Comparison of ENCODE assay signal across 6 cellular contexts in the genomic region with DNA sequence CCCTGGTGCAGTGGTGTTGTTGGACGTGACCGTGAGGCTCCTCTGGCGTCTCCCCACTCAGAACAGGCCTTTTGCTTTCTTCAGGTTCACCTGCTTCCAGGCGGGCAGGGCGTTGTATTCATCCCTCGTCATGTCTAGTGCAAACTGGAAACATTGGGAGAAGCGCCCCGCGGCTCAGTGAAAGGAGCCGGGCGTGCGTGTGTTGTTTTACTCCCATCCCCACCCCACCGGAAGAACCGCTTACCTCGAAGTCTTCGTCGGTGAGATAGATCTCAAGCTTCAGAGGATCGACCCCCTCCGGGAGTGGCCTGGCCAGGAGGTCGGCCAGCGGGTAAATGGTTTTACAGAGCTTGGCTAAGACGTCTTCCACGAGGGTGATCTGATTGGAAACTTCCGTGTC.
DNase-seq lines count a peak whose midpoint lies in the region; ATAC-seq, FAIRE-seq and TF ChIP-seq lines count a peak whose summit lies in the region.
"Not testable (repeated sequence)": the region's sequence is repeated elsewhere in the genome, so short reads cannot be mapped to it uniquely, and the experiment has no call there.

No MANE protein-coding gene starts in this region.

- H3K79me2 ChIP-seq in keratinocyte (ENCODE audit: control insufficient read depth, insufficient read depth, low read length), result not testable (repeated sequence)

- not testable (repeated sequence) for H3K4me1 ChIP-seq in cardiac muscle cell (ENCODE audit: low read depth); keratinocyte (ENCODE audit: control insufficient read depth, extremely low read depth, insufficient read depth, low read length)
- H3K4me1 ChIP-seq in heart right ventricle, result peaks cover 0 to 15% (median 0%) of the 10 kb centered on the region in 9 donors

- H3K27ac ChIP-seq in cardiac muscle cell (peak overlapping the region; percentile 69), heart right ventricle (peak overlapping the region in 3 of 10 donors; percentile 3 to 39 (median 20))
- H3K27ac ChIP-seq in keratinocyte (ENCODE audit: control insufficient read depth, insufficient read depth, low read length), result not testable (repeated sequence)

- not testable (repeated sequence) for H4K20me1 ChIP-seq in keratinocyte (ENCODE audit: control insufficient read depth, extremely low read depth, insufficient read depth, low read length)

- WGBS in heart right ventricle, 2 donors, result 65 to 77% methylated on average over 24 of the region's 24 CpGs

- not testable (repeated sequence) for H3K27me3 Mint-ChIP-seq in nephron progenitor cell (ENCODE audit: low read depth, poor library complexity)

- ATAC-seq in heart right ventricle (peak in 5 of 8 donors; percentile 5 to 22 (median 12)), left ventricle myocardium superior (peak; percentile 12)

- not testable (repeated sequence) for H3K4me1 Mint-ChIP-seq in nephron progenitor cell

- H2AFZ ChIP-seq in keratinocyte (ENCODE audit: control insufficient read depth, low read length), result not testable (repeated sequence)

- H3K4me2 ChIP-seq in keratinocyte (ENCODE audit: control insufficient read depth, extremely low read depth, insufficient read depth, low read depth, low read length), result not testable (repeated sequence)

- peaks cover 70% of the 10 kb centered on the region for H3K36me3 Mint-ChIP-seq in nephron progenitor cell (ENCODE audit: low read depth)

- dilution Hi-C loops in keratinocyte (cut with MboI; ENCODE audit: extremely low pct_ligation_motif_present, low sequenced_read_pairs), result not testable (repeated sequence)

- H3K9me3 Mint-ChIP-seq in nephron progenitor cell, result peaks cover 22% of the 10 kb centered on the region

- H3K27me3 ChIP-seq in cardiac muscle cell; heart right ventricle; keratinocyte (ENCODE audit: control insufficient read depth, extremely low read depth, insufficient read depth, low read length): not testable (repeated sequence)

- intact Hi-C loops in heart right ventricle (cut with DNase I); left ventricle myocardium superior (cut with micrococcal nuclease): not testable (repeated sequence)

- H3K9me1 ChIP-seq in keratinocyte (ENCODE audit: control insufficient read depth, extremely low read depth, insufficient read depth, low read length), result not testable (repeated sequence)

- H3K9ac ChIP-seq in keratinocyte (ENCODE audit: control insufficient read depth, extremely low read depth, insufficient read depth, low read length), result not testable (repeated sequence)

- TF ChIP-seq CTCF in cardiac muscle cell (IDR thresholded peaks at IDR 0.05; ENCODE audit: low read depth, low read length); heart right ventricle (IDR thresholded peaks at IDR 0.05); keratinocyte (optimal IDR thresholded peaks at IDR 0.05 in 1 of 3, IDR thresholded peaks at IDR 0.05 in 1 of 3, conservative IDR thresholded peaks at IDR 0.05 in 1 of 3; ENCODE audit: extremely low read depth in 1 of 3, insufficient read depth in 2 of 3, low read length in 3 of 3); nephron progenitor cell (IDR thresholded peaks at IDR 0.05): not testable (repeated sequence)

- DNase-seq in activated CD8-positive, alpha-beta memory T cell treated with anti-CD3 and anti-CD28 coated beads for 24 hours, result peak; percentile 37
- DNase-seq in cardiac muscle cell (ENCODE audit: low read depth in 1 of 2, low spot score in 1 of 2); heart right ventricle; left ventricle myocardium superior; keratinocyte (ENCODE audit: low read depth, low spot score); nephron progenitor cell: not testable (repeated sequence)

- not testable (repeated sequence) for H3K4me3 Mint-ChIP-seq in nephron progenitor cell

- H3K9me3 ChIP-seq in cardiac muscle cell (ENCODE audit: low read depth); keratinocyte (ENCODE audit: control insufficient read depth, low read depth, low read length): not testable (repeated sequence)
- H3K9me3 ChIP-seq in heart right ventricle, result peaks cover 0 to 12% (median 0%) of the 10 kb centered on the region in 11 donors

- H3K4me3 ChIP-seq in cardiac muscle cell; heart right ventricle; keratinocyte (ENCODE audit: control insufficient read depth in 2 of 3, extremely low read depth in 1 of 3, insufficient read depth in 2 of 3, low read depth in 1 of 3, low read length in 3 of 3): not testable (repeated sequence)

- H3K36me3 ChIP-seq in cardiac muscle cell (peaks cover 52% of the 10 kb centered on the region), heart right ventricle (peaks cover 0 to 93% (median 34%) of the 10 kb centered on the region in 9 donors), keratinocyte (ENCODE audit: control insufficient read depth in 2 of 2, extremely low read depth in 1 of 2, insufficient read depth in 2 of 2, low read length in 2 of 2) (peaks cover 17 to 22% of the 10 kb centered on the region in 2 experiments)

- H3K27ac Mint-ChIP-seq in nephron progenitor cell, result peak overlapping the region; percentile 64

- FAIRE-seq in keratinocyte (lab: Jason Lieb, UNC), result peak; percentile 52
